In genomic region chr10:73730153-73730906, GRCh38 we compare ENCODE assay signal across 1 cellular context.
TF ChIP-seq lines count a peak whose summit lies in the region.

No MANE protein-coding gene starts in this region.

TF ChIP-seq in HEK293, 187 proteins besides CTCF, POLR2A, EP300 and RAD21 (continued from another document and continues in another):
- TF ChIP-seq ZNF704 (tag by site-specific recombination; IDR thresholded peaks at IDR 0.05) (peak; percentile 69; the same call in 1 of the 2 replicates), ZEB2 (tag by site-specific recombination; IDR thresholded peaks at IDR 0.05) (peak; percentile 83), ZNF660 (tag by site-specific recombination; IDR thresholded peaks at IDR 0.05) (peak; percentile 95), ZNF311 (tag by site-specific recombination; IDR thresholded peaks at IDR 0.05; ENCODE audit: borderline replicate concordance) (no peak), ZFHX2 (tag by site-specific recombination; conservative IDR thresholded peaks at IDR 0.05) (no peak; the same call in 1 of the 2 replicates), ZNF266 (tag by site-specific recombination; IDR thresholded peaks at IDR 0.05; ENCODE audit: low read depth) (no peak), ZNF112 (tag by site-specific recombination; IDR thresholded peaks at IDR 0.05) (no peak), ZNF23 (tag by site-specific recombination; IDR thresholded peaks at IDR 0.05; ENCODE audit: borderline replicate concordance) (no peak), ZBTB49 (tag by site-specific recombination; IDR thresholded peaks at IDR 0.05; ENCODE audit: low read depth) (no peak), SP2 (tag by site-specific recombination; IDR thresholded peaks at IDR 0.05) (peak; percentile 76), RBAK (tag by site-specific recombination; IDR thresholded peaks at IDR 0.05) (no peak), SP7 (tag by site-specific recombination; IDR thresholded peaks at IDR 0.05) (peak; percentile 86), ZNF623 (tag by site-specific recombination; IDR thresholded peaks at IDR 0.05) (no peak; the same call in 1 of the 2 replicates), ZNF292 (tag by site-specific recombination; IDR thresholded peaks at IDR 0.05; ENCODE audit: borderline replicate concordance, low read depth) (no peak), ZNF843 (tag by site-specific recombination; IDR thresholded peaks at IDR 0.05) (no peak), ZNF548 (tag by site-specific recombination; IDR thresholded peaks at IDR 0.05) (no peak), ZBTB8A (tag by site-specific recombination; IDR thresholded peaks at IDR 0.05) (peak; percentile 48), ZNF221 (tag by site-specific recombination; IDR thresholded peaks at IDR 0.05; ENCODE audit: borderline replicate concordance) (no peak), ZNF654 (tag by site-specific recombination; IDR thresholded peaks at IDR 0.05; ENCODE audit: low read depth) (peak; percentile 2; the same call in 1 of the 2 replicates), ZNF580 (tag by site-specific recombination; IDR thresholded peaks at IDR 0.05) (peak; percentile 95), ZNF561 (tag by site-specific recombination; IDR thresholded peaks at IDR 0.05; ENCODE audit: borderline replicate concordance) (peak; percentile 92; the same call in 1 of the 2 replicates), ZNF768 (tag by site-specific recombination; IDR thresholded peaks at IDR 0.05) (peak; percentile 51; the same call in 1 of the 2 replicates), ZSCAN30 (tag by site-specific recombination; IDR thresholded peaks at IDR 0.05) (peak; percentile 86), ZNF140 (tag by site-specific recombination; IDR thresholded peaks at IDR 0.05) (no peak), ZNF521 (tag by site-specific recombination; IDR thresholded peaks at IDR 0.05) (no peak), ZNF169 (tag by site-specific recombination; IDR thresholded peaks at IDR 0.05) (no peak), ZNF530 (tag by site-specific recombination; IDR thresholded peaks at IDR 0.05; ENCODE audit: low read depth) (no peak), SCRT1 (tag by site-specific recombination; IDR thresholded peaks at IDR 0.05; ENCODE audit: borderline replicate concordance) (peak; percentile 94), ZNF670 (tag by site-specific recombination; IDR thresholded peaks at IDR 0.05; ENCODE audit: low read depth) (no peak), ZNF596 (tag by site-specific recombination; IDR thresholded peaks at IDR 0.05) (no peak), PRDM4 (tag by site-specific recombination; IDR thresholded peaks at IDR 0.05) (peak; percentile 42; the same call in 1 of the 2 replicates), ZNF560 (tag by site-specific recombination; IDR thresholded peaks at IDR 0.05; ENCODE audit: borderline replicate concordance) (no peak), ZNF585B (tag by site-specific recombination; IDR thresholded peaks at IDR 0.05) (no peak), ZNF274 (IDR thresholded peaks at IDR 0.05; ENCODE audit: low read length) (no peak), ZNF274 (tag by site-specific recombination; IDR thresholded peaks at IDR 0.05; ENCODE audit: borderline replicate concordance) (no peak), ZBTB7A (tag by site-specific recombination; IDR thresholded peaks at IDR 0.05; ENCODE audit: low read depth) (no peak), HOXA7 (CRISPR knock-in tag; IDR thresholded peaks at IDR 0.05; ENCODE audit: borderline replicate concordance) (no peak), ZNF510 (tag by site-specific recombination; IDR thresholded peaks at IDR 0.05; ENCODE audit: insufficient replicate concordance) (no peak), ZSCAN5A (tag by site-specific recombination; IDR thresholded peaks at IDR 0.05) (peak; percentile 83), OVOL3 (tag by site-specific recombination; IDR thresholded peaks at IDR 0.05) (no peak), ATF2 (tag by site-specific recombination; IDR thresholded peaks at IDR 0.05; ENCODE audit: low read depth) (no peak), GLI4 (tag by site-specific recombination; IDR thresholded peaks at IDR 0.05) (peak; percentile 82; the same call in 1 of the 2 replicates), MZF1 (tag by site-specific recombination; IDR thresholded peaks at IDR 0.05; ENCODE audit: borderline replicate concordance) (no peak), ZNF335 (tag by site-specific recombination; conservative IDR thresholded peaks at IDR 0.05) (peak; percentile 70), PRDM6 (tag by site-specific recombination; IDR thresholded peaks at IDR 0.05) (no peak), ZNF621 (tag by site-specific recombination; IDR thresholded peaks at IDR 0.05) (no peak), MEIS1 (CRISPR knock-in tag; IDR thresholded peaks at IDR 0.05; ENCODE audit: borderline replicate concordance) (no peak), ZNF776 (tag by site-specific recombination; IDR thresholded peaks at IDR 0.05; ENCODE audit: borderline replicate concordance) (no peak), ZNF324 (tag by site-specific recombination; IDR thresholded peaks at IDR 0.05) (peak; percentile 92), ZNF423 (tag by site-specific recombination; IDR thresholded peaks at IDR 0.05) (no peak), FEZF1 (tag by site-specific recombination; IDR thresholded peaks at IDR 0.05) (no peak), ZNF175 (tag by site-specific recombination; IDR thresholded peaks at IDR 0.05) (no peak), AEBP2 (tag by site-specific recombination; IDR thresholded peaks at IDR 0.05; ENCODE audit: borderline replicate concordance) (no peak), ZNF362 (tag by site-specific recombination; IDR thresholded peaks at IDR 0.05) (peak; percentile 96), ZNF513 (tag by site-specific recombination; IDR thresholded peaks at IDR 0.05) (no peak), ZNF391 (tag by site-specific recombination; IDR thresholded peaks at IDR 0.05; ENCODE audit: borderline replicate concordance, low read depth) (peak; percentile 92; the same call in 1 of the 2 replicates), ZNF792 (tag by site-specific recombination; IDR thresholded peaks at IDR 0.05) (no peak)
